In the genomic region with DNA sequence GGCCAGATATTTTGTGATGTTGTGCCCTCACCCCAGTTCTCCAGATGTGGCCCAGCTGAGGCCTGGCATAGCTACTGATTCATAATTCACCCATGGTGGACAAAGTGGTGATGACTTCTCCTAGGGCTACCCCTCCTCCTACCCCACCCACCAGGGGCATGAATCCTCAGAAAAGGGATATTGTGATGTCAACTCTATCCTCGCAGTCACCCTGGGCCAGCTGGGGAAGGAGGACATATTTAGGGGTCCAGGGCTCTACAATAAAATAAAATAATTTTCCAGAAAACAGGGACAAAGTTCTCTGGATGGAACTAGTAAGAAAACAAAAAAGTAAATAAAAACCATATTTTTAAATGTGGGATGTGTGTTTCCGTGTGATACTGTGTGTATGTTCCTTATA, we compare ENCODE assay signal across 25 cellular contexts. TPM values are rescaled to one million over a fixed set of nuclear protein-coding genes. Genes with fewer than 3 reads are reported as not detected.
"Had no signal": no experiment of that assay in that cellular context is flagged by ENCODE, and none has a peak within 500 bp of the region (broad histone marks: within the 10 kb centered on the region; RNA-seq: fewer than 3 reads in every experiment).

A gene with protein sequence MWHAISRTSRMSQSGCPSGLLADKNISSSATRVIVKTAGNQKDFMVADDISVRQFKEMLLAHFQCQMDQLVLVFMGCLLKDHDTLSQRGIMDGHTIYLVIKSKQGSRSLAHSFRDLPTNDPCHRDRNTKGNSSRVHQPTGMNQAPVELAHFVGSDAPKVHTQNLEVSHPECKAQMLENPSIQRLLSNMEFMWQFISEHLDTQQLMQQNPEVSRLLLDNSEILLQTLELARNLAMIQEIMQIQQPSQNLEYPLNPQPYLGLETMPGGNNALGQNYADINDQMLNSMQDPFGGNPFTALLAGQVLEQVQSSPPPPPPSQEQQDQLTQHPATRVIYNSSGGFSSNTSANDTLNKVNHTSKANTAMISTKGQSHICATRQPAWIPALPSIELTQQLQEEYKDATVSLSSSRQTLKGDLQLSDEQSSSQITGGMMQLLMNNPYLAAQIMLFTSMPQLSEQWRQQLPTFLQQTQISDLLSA (minus strand): TSS at position 101 of the 400 bp plus-strand sequence. CDS start 258 bp downstream, outside the sequence.

- H3K9me3 ChIP-seq: colonic mucosa, esophagus muscularis mucosa, esophagus squamous epithelium, gastrocnemius medialis, gastroesophageal sphincter, heart left ventricle, heart right ventricle had no signal

- ATAC-seq: effector memory CD8-positive, alpha-beta T cell; esophagus mucosa; foreskin keratinocyte; gastrocnemius medialis; gastroesophageal sphincter; heart left ventricle; heart right ventricle had no signal

- H3K36me3 ChIP-seq: colonic mucosa, esophagus muscularis mucosa, esophagus squamous epithelium, gastrocnemius medialis, gastroesophageal sphincter, heart left ventricle, heart right ventricle had no signal

- DNase-seq: colonic mucosa; cortex of kidney; dermis blood vessel endothelial cell; dorsolateral prefrontal cortex; effector CD4-positive, alpha-beta T cell; effector CD8-positive, alpha-beta T cell; effector memory CD4-positive, alpha-beta T cell; effector memory CD8-positive, alpha-beta T cell; endodermal cell; erythroblast; esophagus squamous epithelium; foreskin fibroblast; foreskin keratinocyte; foreskin melanocyte; gastrocnemius medialis; glutamatergic neuron; head of caudate nucleus; heart left ventricle; heart right ventricle had no signal

- H3K4me3 ChIP-seq: colonic mucosa, coronary artery, dorsolateral prefrontal cortex, esophagus muscularis mucosa, esophagus squamous epithelium, gastrocnemius medialis, gastroesophageal sphincter, heart left ventricle, heart right ventricle had no signal

- H3K27me3 ChIP-seq: colonic mucosa, dorsolateral prefrontal cortex, esophagus muscularis mucosa, esophagus squamous epithelium, foreskin keratinocyte, gastrocnemius medialis, gastroesophageal sphincter, heart left ventricle, heart right ventricle had no signal

- H3K27ac ChIP-seq: colonic mucosa, coronary artery, dorsolateral prefrontal cortex, epithelial cell of prostate, esophagus muscularis mucosa, esophagus squamous epithelium, foreskin keratinocyte, gastrocnemius medialis, gastroesophageal sphincter, heart left ventricle, heart right ventricle had no signal

- H3K4me1 ChIP-seq: colonic mucosa, esophagus muscularis mucosa, esophagus squamous epithelium, foreskin keratinocyte, gastrocnemius medialis, gastroesophageal sphincter, heart left ventricle, heart right ventricle had no signal

RNA-seq across cellular contexts. Expression of the gene that starts here (rescaled TPM):
- total RNA-seq: dermis blood vessel endothelial cell, dermis microvascular lymphatic vessel endothelial cell, foreskin keratinocyte had no signal
